Comparison of ENCODE assay signal across 21 cellular contexts in the genomic region with DNA sequence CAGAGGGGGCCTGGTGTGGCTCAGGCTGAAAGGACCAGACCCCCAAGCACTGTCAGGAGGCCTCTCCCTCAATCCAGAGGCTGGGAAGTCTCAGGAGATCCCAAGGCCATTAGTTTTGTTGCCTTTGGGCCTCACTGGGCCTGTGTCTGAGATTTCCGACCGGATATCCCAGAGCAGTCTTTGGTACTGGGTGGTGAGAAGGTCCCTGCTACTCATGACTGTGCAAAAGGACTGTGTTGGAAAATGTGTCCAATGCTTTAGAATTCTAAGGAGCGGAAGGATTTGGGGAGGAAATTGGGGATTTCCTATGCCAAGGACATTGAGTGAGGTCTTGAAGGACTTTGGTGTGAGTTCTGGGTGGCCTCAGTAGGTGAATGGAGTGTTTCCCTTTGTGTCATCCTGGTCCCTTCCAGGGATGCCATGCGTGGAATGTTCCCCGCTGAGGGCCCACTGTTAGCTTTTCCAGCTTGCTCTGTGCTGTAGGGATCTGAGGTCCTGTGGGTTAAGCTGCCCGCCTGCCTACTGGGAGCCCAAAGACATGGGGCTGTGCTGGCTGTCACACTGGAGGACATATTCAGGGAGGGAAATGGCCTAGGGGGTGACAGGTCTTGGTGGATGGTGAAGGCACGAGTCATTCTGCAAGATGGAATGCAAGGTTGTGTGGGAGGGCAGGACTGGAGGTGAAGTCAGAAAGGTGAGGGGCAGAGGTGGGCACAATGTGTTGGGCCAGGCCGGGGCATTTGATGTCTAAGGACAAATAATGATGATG. TPM values are rescaled to one million over a fixed set of nuclear protein-coding genes. Genes with fewer than 3 reads are reported as not detected.
DNase-seq lines count a peak whose midpoint lies in the region; ATAC-seq and TF ChIP-seq lines count a peak whose summit lies in the region.
"Had no signal": no experiment of that assay in that cellular context is flagged by ENCODE, and none has a peak within 500 bp of the region (broad histone marks: within the 10 kb centered on the region; RNA-seq: fewer than 3 reads in every experiment).

No MANE protein-coding gene starts in this region.

- CTCF ChIA-PET in naive thymus-derived CD4-positive, alpha-beta T cell (lab: Charles Lee) = no interaction called here

- H3K14ac ChIP-seq in trophoblast cell (ENCODE audit: low read length) = no peak overlapping the region

- H2BK12ac ChIP-seq in trophoblast cell (ENCODE audit: low read length) = no peak overlapping the region

- peaks cover 50% of the 10 kb centered on the region for H3K36me3 ChIP-seq in DND-41 (ENCODE audit: insufficient read depth, low read length)
- H3K36me3 ChIP-seq in trophoblast cell (ENCODE audit: control insufficient read depth in 1 of 2, insufficient read depth in 2 of 2, low read length in 2 of 2) = peaks cover 70 to 89% of the 10 kb centered on the region in 2 experiments
- no peaks in the 10 kb centered on the region for H3K36me3 ChIP-seq in naive thymus-derived CD4-positive, alpha-beta T cell (ENCODE audit: control insufficient read depth in 2 of 3, insufficient read depth in 3 of 3, low read length in 3 of 3)
- H3K36me3 ChIP-seq: breast epithelium, transverse colon had no signal

- no peaks in the 10 kb centered on the region for H3K36me3 Mint-ChIP-seq in naive thymus-derived CD4-positive, alpha-beta T cell
- H3K36me3 Mint-ChIP-seq: CD8-positive, alpha-beta T cell; stimulated activated effector memory CD8-positive, alpha-beta T cell treated with anti-CD3 and anti-CD28 coated beads, Interleukin-12 subunit alpha, Interleukin-12 subunit beta, amount 100 ng/mL, for 72 hours had no signal

- POLR2A ChIA-PET in naive thymus-derived CD4-positive, alpha-beta T cell (lab: Charles Lee) = no interaction called here

- H4K12ac ChIP-seq in trophoblast cell (ENCODE audit: low read depth, low read length) = no peak overlapping the region

- WGBS in trophoblast cell (ENCODE audit: extremely low coverage, insufficient coverage, insufficient read length) = no CpG with 5 or more reads among the region's 8 CpGs

- H3K4me1 ChIP-seq in DND-41 (ENCODE audit: insufficient read depth, low read length) (peaks cover 61% of the 10 kb centered on the region), trophoblast cell (ENCODE audit: control insufficient read depth in 1 of 2, insufficient read depth in 2 of 2, low read length in 2 of 2) (peaks cover 33 to 37% of the 10 kb centered on the region in 2 experiments)
- H3K4me1 ChIP-seq in naive thymus-derived CD4-positive, alpha-beta T cell (ENCODE audit: control insufficient read depth in 2 of 2, insufficient read depth in 2 of 2, low read length in 2 of 2) = peaks cover 0 to 4% of the 10 kb centered on the region in 2 donors
- H3K4me1 ChIP-seq: breast epithelium had no signal

- peaks cover 3% of the 10 kb centered on the region for H3K79me1 ChIP-seq in trophoblast cell (ENCODE audit: low read length)

- H3K9me3 ChIP-seq in DND-41 (ENCODE audit: insufficient read depth, low read length, severe bottlenecking) (no peaks in the 10 kb centered on the region), trophoblast cell (ENCODE audit: insufficient read depth, low read depth, low read length) (peaks cover 1% of the 10 kb centered on the region)
- H3K9me3 ChIP-seq in naive thymus-derived CD4-positive, alpha-beta T cell (ENCODE audit: control insufficient read depth in 2 of 3, low read length in 3 of 3) = no peaks in the 10 kb centered on the region
- H3K9me3 ChIP-seq: breast epithelium, transverse colon had no signal

- H3K4me3 Mint-ChIP-seq in naive thymus-derived CD4-positive, alpha-beta T cell = peak overlapping the region in 1 of 10 donors; percentile 17
- H3K4me3 Mint-ChIP-seq: activated naive CD8-positive, alpha-beta T cell treated with anti-CD3 and anti-CD28 coated beads, Interleukin-2, amount 50 U/mL, for 24 hours; CD8-positive, alpha-beta T cell; HFFc6; stimulated activated effector memory CD8-positive, alpha-beta T cell treated with anti-CD3 and anti-CD28 coated beads, Interleukin-12 subunit alpha, Interleukin-12 subunit beta, amount 100 ng/mL, for 72 hours had no signal

- DNase-seq in DND-41 (no peak), M059J (ENCODE audit: low read depth) (peak; percentile 43), islet precursor cell (peak; percentile 71), trophoblast cell (no peak), GM03348 (ENCODE audit: low spot score) (no peak), mucosa of gallbladder (ENCODE audit: low spot score) (no peak)
- DNase-seq in activated T-cell treated with anti-CD3 and anti-CD28 coated beads, Interleukin-2, amount 50 U/mL, for 48 hours = no peak
- no peak for DNase-seq in naive thymus-derived CD4-positive, alpha-beta T cell
- DNase-seq: activated CD4-positive, alpha-beta T cell treated with anti-CD3 and anti-CD28 coated beads for 48 hours; activated naive CD8-positive, alpha-beta T cell treated with anti-CD3 and anti-CD28 coated beads, Interleukin-2, amount 50 U/mL, for 24 hours; CD8-positive, alpha-beta T cell; cortex of kidney; head of caudate nucleus; HFFc6; NCI-H1417; NCI-H526; transverse colon had no signal

- H2AK5ac ChIP-seq in trophoblast cell (ENCODE audit: low read length) = no peak overlapping the region

- no peak overlapping the region for H4K91ac ChIP-seq in trophoblast cell (ENCODE audit: low read depth, low read length)

- no peaks in the 10 kb centered on the region for H3K9me3 Mint-ChIP-seq in naive thymus-derived CD4-positive, alpha-beta T cell
- H3K9me3 Mint-ChIP-seq: activated naive CD8-positive, alpha-beta T cell treated with anti-CD3 and anti-CD28 coated beads, Interleukin-2, amount 50 U/mL, for 24 hours; CD8-positive, alpha-beta T cell; HFFc6; stimulated activated effector memory CD8-positive, alpha-beta T cell treated with anti-CD3 and anti-CD28 coated beads, Interleukin-12 subunit alpha, Interleukin-12 subunit beta, amount 100 ng/mL, for 72 hours had no signal

- H4K20me1 ChIP-seq in DND-41 (ENCODE audit: insufficient read depth, low read length) = no peaks in the 10 kb centered on the region

- no peaks in the 10 kb centered on the region for H3K27me3 ChIP-seq in DND-41 (ENCODE audit: insufficient read depth, low read length, poor library complexity)
- H3K27me3 ChIP-seq in trophoblast cell (ENCODE audit: insufficient read depth, low read length) = no peaks in the 10 kb centered on the region
- H3K27me3 ChIP-seq in naive thymus-derived CD4-positive, alpha-beta T cell (ENCODE audit: control insufficient read depth in 2 of 2, insufficient read depth in 2 of 2, low read length in 2 of 2) = no peaks in the 10 kb centered on the region
- H3K27me3 ChIP-seq: breast epithelium, transverse colon had no signal

- H2AFZ ChIP-seq in DND-41 (ENCODE audit: low read depth, low read length) = no peak overlapping the region
- H2AFZ ChIP-seq in trophoblast cell (ENCODE audit: insufficient read depth, low read length, poor library complexity) = no peak overlapping the region
- H2AFZ ChIP-seq: parathyroid adenoma had no signal

- H3K27me3 Mint-ChIP-seq in naive thymus-derived CD4-positive, alpha-beta T cell = peaks cover 0 to 15% (median 0%) of the 10 kb centered on the region in 5 donors

- H2BK5ac ChIP-seq in trophoblast cell (ENCODE audit: low read depth, low read length, poor library complexity) = no peak overlapping the region

- no peak for TF ChIP-seq CTCF in DND-41 (IDR thresholded peaks at IDR 0.05; ENCODE audit: borderline replicate concordance, extremely low read depth, low read length, poor library complexity, severe bottlenecking)

- no peak overlapping the region for H3K23ac ChIP-seq in trophoblast cell (ENCODE audit: low read length)

- H3K79me2 ChIP-seq in DND-41 (ENCODE audit: insufficient read depth, low read length) (peaks cover 43% of the 10 kb centered on the region), trophoblast cell (ENCODE audit: control insufficient read depth, insufficient read depth, low read length, poor library complexity) (peaks cover 14% of the 10 kb centered on the region)
- H3K79me2 ChIP-seq: parathyroid adenoma had no signal

- H3K4me2 ChIP-seq in DND-41 (ENCODE audit: insufficient read depth, low read length) (no peak overlapping the region), trophoblast cell (ENCODE audit: low read length) (no peak overlapping the region)

- H3K9ac ChIP-seq in DND-41 (ENCODE audit: low read depth, low read length) = 0 out of 2 replicates have a peak overlapping the region, but pooled peaks have one; percentile 9
- H3K9ac ChIP-seq in trophoblast cell (ENCODE audit: low read length) = peak overlapping the region; percentile 35
- H3K9ac ChIP-seq: parathyroid adenoma had no signal

- no peak overlapping the region for H4K8ac ChIP-seq in trophoblast cell (ENCODE audit: low read depth, low read length)

- H3K18ac ChIP-seq in trophoblast cell (ENCODE audit: low read length) = no peak overlapping the region

- intact Hi-C loops in naive thymus-derived CD4-positive, alpha-beta T cell (cut with micrococcal nuclease) = no loop called here

- H3K27ac ChIP-seq in DND-41 (ENCODE audit: low read length) (peak overlapping the region; percentile 96), trophoblast cell (ENCODE audit: low read depth, low read length) (peak overlapping the region; percentile 7)
- no peak overlapping the region for H3K27ac ChIP-seq in naive thymus-derived CD4-positive, alpha-beta T cell (ENCODE audit: low read depth, low read length)
- H3K27ac ChIP-seq: breast epithelium, parathyroid adenoma, transverse colon had no signal

- peaks cover 3 to 33% (median 15%) of the 10 kb centered on the region in 7 donors for H3K4me1 Mint-ChIP-seq in naive thymus-derived CD4-positive, alpha-beta T cell

- H3K4ac ChIP-seq in trophoblast cell (ENCODE audit: low read depth, low read length) = no peak overlapping the region

- H3K4me3 ChIP-seq in DND-41 (ENCODE audit: low read depth in 1 of 2, low read length in 2 of 2) (no peak overlapping the region), trophoblast cell (ENCODE audit: low read depth, low read length) (no peak overlapping the region)
- H3K4me3 ChIP-seq in naive thymus-derived CD4-positive, alpha-beta T cell (ENCODE audit: low read length) = no peak overlapping the region
- H3K4me3 ChIP-seq: breast epithelium, lung, transverse colon had no signal

- no peak for ATAC-seq in DND-41 (ENCODE audit: insufficient read depth, low read depth)
- ATAC-seq in naive thymus-derived CD4-positive, alpha-beta T cell = no peak
- ATAC-seq: activated naive CD8-positive, alpha-beta T cell treated with anti-CD3 and anti-CD28 coated beads, Interleukin-2, amount 50 U/mL, for 24 hours; CD8-positive, alpha-beta T cell; stimulated activated effector memory CD8-positive, alpha-beta T cell treated with anti-CD3 and anti-CD28 coated beads, Interleukin-12 subunit alpha, Interleukin-12 subunit beta, amount 100 ng/mL, for 72 hours had no signal

- no peak overlapping the region for H2BK120ac ChIP-seq in trophoblast cell (ENCODE audit: insufficient read depth, low read length, poor library complexity)

- H3K27ac Mint-ChIP-seq in naive thymus-derived CD4-positive, alpha-beta T cell = no peak overlapping the region
- H3K27ac Mint-ChIP-seq: activated naive CD8-positive, alpha-beta T cell treated with anti-CD3 and anti-CD28 coated beads, Interleukin-2, amount 50 U/mL, for 24 hours; CD8-positive, alpha-beta T cell; HFFc6; stimulated activated effector memory CD8-positive, alpha-beta T cell treated with anti-CD3 and anti-CD28 coated beads, Interleukin-12 subunit alpha, Interleukin-12 subunit beta, amount 100 ng/mL, for 72 hours had no signal

RNA-seq across cellular contexts. Expression of gene SMAD6, which starts 16.4 kb away (rescaled TPM):
- total RNA-seq in M059J (2014; rRNA removed; shearing (Covaris generic)) = 8.0 and 12.7 TPM in 2 replicates
- 29.5 and 30.6 TPM in 2 replicates for polyA plus RNA-seq in trophoblast cell (2013)
- 50.5 TPM for total RNA-seq in mucosa of gallbladder
- total RNA-seq in naive thymus-derived CD4-positive, alpha-beta T cell = under 1 TPM; 0.27 to 0.76 (median 0.40) TPM
- not detected for polyA plus RNA-seq in naive thymus-derived CD4-positive, alpha-beta T cell

Comparison
In these comparisons a context has a peak if more than half of its experiments do, and no peak if none do; other contexts are left out.
1. DNase-seq: peak in M059J (single experiment) and islet precursor cell (single experiment); none in DND-41 (single experiment), trophoblast cell (0 of 2), GM03348 (single experiment), mucosa of gallbladder (single experiment), activated T-cell treated with anti-CD3 and anti-CD28 coated beads, Interleukin-2, amount 50 U/mL, for 48 hours (0 of 2) and naive thymus-derived CD4-positive, alpha-beta T cell (0 of 9).